Comparison of ENCODE assay signal across 8 cellular contexts in genomic region chr19:12788682-12789097, GRCh38. TPM values are rescaled to one million over a fixed set of nuclear protein-coding genes. Genes with fewer than 3 reads are reported as not detected.
DNase-seq lines count a peak whose midpoint lies in the region; ATAC-seq, FAIRE-seq and TF ChIP-seq lines count a peak whose summit lies in the region.

No MANE protein-coding gene starts in this region.

- peaks cover 8% of the 10 kb centered on the region for H3K36me3 Mint-ChIP-seq in activated naive CD4-positive, alpha-beta T cell treated with anti-CD3 and anti-CD28 coated beads, Interleukin-2, amount 10 ng/mL, durations not matched to agents 7 days and 5 days
- H3K36me3 Mint-ChIP-seq in osteocyte (ENCODE audit: unreplicated experiment), result peaks cover 2% of the 10 kb centered on the region

- no peak for ATAC-seq in HG03432 (IDR thresholded peaks at IDR 0.05; ENCODE audit: unreplicated experiment)

- no peak for FAIRE-seq in D721Med (lab: Jason Lieb, UNC)

- intact Hi-C loops in head of caudate nucleus (cut with DNase I), result no loop called here

- TF ChIP-seq CTCF in osteocyte (IDR thresholded peaks at IDR 0.05) (no peak), D721Med (IDR thresholded peaks at IDR 0.05; ENCODE audit: insufficient read depth, missing control alignments) (no peak)

- DNase-seq in stimulated activated CD4-positive, alpha-beta T cell treated with anti-CD3 and anti-CD28 coated beads, Interleukin-15, amount 100 ng/mL, for 24 hours, result peak; percentile 55
- no peak for DNase-seq in stimulated activated CD4-positive, alpha-beta T cell treated with anti-CD3 and anti-CD28 coated beads, Interleukin-12 subunit alpha, Interleukin-12 subunit beta, amount 100 ng/mL, for 4 hours
- DNase-seq in NCI-H2171 (lab: John Stamatoyannopoulos, UW) (peak; percentile 64), head of caudate nucleus (peak in 40 of 42 donors; percentile 52 to 89 (median 72)), osteocyte (ENCODE audit: extremely low spot score, unreplicated experiment) (no peak), D721Med (ENCODE audit: insufficient read length, low spot score) (no peak)
- peak; percentile 35 for DNase-seq in activated naive CD4-positive, alpha-beta T cell treated with anti-CD3 and anti-CD28 coated beads, Interleukin-2, amount 10 ng/mL, durations not matched to agents 7 days and 5 days

- CTCF ChIA-PET in activated naive CD4-positive, alpha-beta T cell treated with anti-CD3 and anti-CD28 coated beads, Interleukin-2, amount 10 ng/mL, durations not matched to agents 7 days and 5 days (lab: Charles Lee), result interaction anchor here (0.8 to 3.5 kb wide), 4 partner anchors 11 to 23 kb away, joined by 3 to 31 read pairs (median 6); no protein-coding TSS in a partner anchor

- H3K9me3 Mint-ChIP-seq in activated naive CD4-positive, alpha-beta T cell treated with anti-CD3 and anti-CD28 coated beads, Interleukin-2, amount 10 ng/mL, durations not matched to agents 7 days and 5 days, result no peaks in the 10 kb centered on the region
- no peaks in the 10 kb centered on the region for H3K9me3 Mint-ChIP-seq in osteocyte (ENCODE audit: unreplicated experiment)

- peaks cover 23% of the 10 kb centered on the region for H3K4me1 Mint-ChIP-seq in activated naive CD4-positive, alpha-beta T cell treated with anti-CD3 and anti-CD28 coated beads, Interleukin-2, amount 10 ng/mL, durations not matched to agents 7 days and 5 days
- H3K4me1 Mint-ChIP-seq in osteocyte (ENCODE audit: unreplicated experiment), result peaks cover 34% of the 10 kb centered on the region

- H3K27me3 Mint-ChIP-seq in activated naive CD4-positive, alpha-beta T cell treated with anti-CD3 and anti-CD28 coated beads, Interleukin-2, amount 10 ng/mL, durations not matched to agents 7 days and 5 days, result peaks cover 7% of the 10 kb centered on the region
- no peaks in the 10 kb centered on the region for H3K27me3 Mint-ChIP-seq in osteocyte (ENCODE audit: unreplicated experiment)

- peak overlapping the region; percentile 89 for H3K27ac Mint-ChIP-seq in activated naive CD4-positive, alpha-beta T cell treated with anti-CD3 and anti-CD28 coated beads, Interleukin-2, amount 10 ng/mL, durations not matched to agents 7 days and 5 days
- peak overlapping the region; percentile 98 for H3K27ac Mint-ChIP-seq in osteocyte (ENCODE audit: unreplicated experiment)

- peak overlapping the region; percentile 80 for H3K4me3 Mint-ChIP-seq in activated naive CD4-positive, alpha-beta T cell treated with anti-CD3 and anti-CD28 coated beads, Interleukin-2, amount 10 ng/mL, durations not matched to agents 7 days and 5 days
- H3K4me3 Mint-ChIP-seq in osteocyte (ENCODE audit: unreplicated experiment), result peak overlapping the region; percentile 70

RNA-seq across cellular contexts. Expression of gene JUNB, which starts 2.6 kb away (rescaled TPM):
- total RNA-seq in osteocyte, result 141 and 158 TPM in 2 replicates

RNA-seq across cellular contexts. Expression of gene PRDX2, which starts 12.9 kb away (rescaled TPM):
- total RNA-seq in osteocyte, result 235 TPM in 2 replicates

RNA-seq across cellular contexts. Expression of gene THSD8, which starts 13.2 kb away (rescaled TPM):
- total RNA-seq in osteocyte, result 8.2 and 8.4 TPM in 2 replicates

RNA-seq across cellular contexts. Expression of gene HOOK2, which starts 13.3 kb away (rescaled TPM):
- total RNA-seq in osteocyte, result 24.6 and 26.8 TPM in 2 replicates

RNA-seq across cellular contexts. Expression of gene RNASEH2A, which starts 17.7 kb away (rescaled TPM):
- total RNA-seq in osteocyte, result 7.6 and 10.0 TPM in 2 replicates

Comparison
In these comparisons a context has a peak if more than half of its experiments do, and no peak if none do; other contexts are left out.
1. DNase-seq: peak in stimulated activated CD4-positive, alpha-beta T cell treated with anti-CD3 and anti-CD28 coated beads, Interleukin-15, amount 100 ng/mL, for 24 hours (single experiment), NCI-H2171 (single experiment), activated naive CD4-positive, alpha-beta T cell treated with anti-CD3 and anti-CD28 coated beads, Interleukin-2, amount 10 ng/mL, durations not matched to agents 7 days and 5 days (single experiment) and head of caudate nucleus (40 of 42); none in stimulated activated CD4-positive, alpha-beta T cell treated with anti-CD3 and anti-CD28 coated beads, Interleukin-12 subunit alpha, Interleukin-12 subunit beta, amount 100 ng/mL, for 4 hours (single experiment), osteocyte (single experiment) and D721Med (single experiment).